Comparison of ENCODE assay signal across 1 cellular context in the genomic region with DNA sequence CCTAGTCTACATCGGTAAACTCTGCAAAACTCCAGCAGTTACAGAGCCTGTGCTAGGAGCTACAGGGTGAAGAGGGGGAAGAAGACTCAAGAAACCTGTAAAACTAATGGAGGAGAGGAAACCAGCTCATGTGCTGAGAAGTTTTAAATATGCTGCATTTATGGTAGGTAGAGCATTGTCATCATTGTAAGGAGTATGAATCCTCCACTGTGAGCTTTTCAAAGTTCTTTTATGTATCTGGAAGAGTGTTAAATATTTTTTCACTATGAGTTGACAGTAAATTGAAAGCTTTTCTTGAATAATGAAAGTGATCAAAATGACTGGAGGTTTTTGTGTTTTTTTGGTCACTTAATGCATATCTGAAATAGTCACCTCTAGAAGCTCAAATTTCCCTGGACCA.
TF ChIP-seq lines count a peak whose summit lies in the region.

No MANE protein-coding gene starts in this region.

TF ChIP-seq in SK-N-SH, 30 proteins besides CTCF, POLR2A, EP300 and RAD21 (continued from another document):
- no peak for TF ChIP-seq MEF2A (IDR thresholded peaks at IDR 0.05; ENCODE audit: borderline replicate concordance, low read depth)
- TF ChIP-seq TCF12 (IDR thresholded peaks at IDR 0.05), result no peak
- TF ChIP-seq USF2 (IDR thresholded peaks at IDR 0.05; ENCODE audit: borderline replicate concordance, low read depth, low read length), result no peak
